In the genomic region with DNA sequence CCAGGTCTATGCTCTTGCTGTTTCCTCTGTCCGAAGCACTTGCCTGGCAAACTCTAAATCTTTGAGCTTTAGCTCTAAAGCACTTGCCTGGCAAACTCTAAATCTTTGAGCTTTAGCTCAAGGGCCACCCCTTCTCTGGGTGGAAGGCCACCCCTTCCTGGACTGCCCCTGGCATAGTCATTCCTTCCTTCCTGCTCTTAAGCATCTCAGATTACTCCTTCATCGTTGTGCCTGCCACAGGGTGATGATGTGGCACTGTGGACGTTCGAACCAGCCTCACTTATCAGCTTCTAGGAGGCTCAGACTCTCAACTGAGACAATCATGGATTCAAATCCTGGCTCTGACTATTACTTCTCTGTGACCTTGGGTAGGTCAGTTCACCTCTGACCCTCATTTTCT, we compare ENCODE assay signal across 1 cellular context.
TF ChIP-seq lines count a peak whose summit lies in the region.

No MANE protein-coding gene starts in this region.

TF ChIP-seq in H1, 55 proteins besides CTCF, POLR2A, EP300 and RAD21:
- no peak for TF ChIP-seq SP1 (IDR thresholded peaks at IDR 0.05; ENCODE audit: low read depth, low read length)
- TF ChIP-seq SP2 (IDR thresholded peaks at IDR 0.05; ENCODE audit: low read length), result no peak
- TF ChIP-seq, protein P1, sequence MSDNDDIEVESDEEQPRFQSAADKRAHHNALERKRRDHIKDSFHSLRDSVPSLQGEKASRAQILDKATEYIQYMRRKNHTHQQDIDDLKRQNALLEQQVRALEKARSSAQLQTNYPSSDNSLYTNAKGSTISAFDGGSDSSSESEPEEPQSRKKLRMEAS (IDR thresholded peaks at IDR 0.05), result no peak
- TF ChIP-seq POLR2AphosphoS5 (IDR thresholded peaks at IDR 0.05; ENCODE audit: low read depth, low read length), result no peak
- no peak for TF ChIP-seq EZH2 (IDR thresholded peaks at IDR 0.05; ENCODE audit: low read depth, low read length, severe bottlenecking)
- no peak for TF ChIP-seq SIN3A (conservative IDR thresholded peaks at IDR 0.05 in 1 of 2, IDR thresholded peaks at IDR 0.05 in 1 of 2; ENCODE audit: low read depth in 1 of 2, low read length in 2 of 2)
- no peak for TF ChIP-seq MAFK (IDR thresholded peaks at IDR 0.05; ENCODE audit: low read depth, low read length)
- TF ChIP-seq KDM5A (IDR thresholded peaks at IDR 0.05; ENCODE audit: low read length), result no peak
- TF ChIP-seq KDM1A (IDR thresholded peaks at IDR 0.05; ENCODE audit: borderline replicate concordance, low read length), result no peak
- no peak for TF ChIP-seq KDM4A (IDR thresholded peaks at IDR 0.05; ENCODE audit: low read depth, low read length, severe bottlenecking)
- TF ChIP-seq CTBP2 (IDR thresholded peaks at IDR 0.05; ENCODE audit: borderline replicate concordance, insufficient read depth, insufficient read length, low read length), result no peak
- TF ChIP-seq HDAC2 (IDR thresholded peaks at IDR 0.05; ENCODE audit: borderline replicate concordance in 1 of 2, low read depth in 2 of 2, low read length in 2 of 2), result no peak
- TF ChIP-seq RNF2 (IDR thresholded peaks at IDR 0.05; ENCODE audit: borderline replicate concordance, low read depth, low read length, missing control alignments, poor library complexity, severe bottlenecking), result no peak
- TF ChIP-seq NANOG (IDR thresholded peaks at IDR 0.05; ENCODE audit: insufficient read depth, low read depth, low read length, poor library complexity, severe bottlenecking), result no peak
- no peak for TF ChIP-seq CHD2 (IDR thresholded peaks at IDR 0.05; ENCODE audit: low read length)
TF ChIP-seq in H1: peak in this region for 0.
